In genomic region chr19:2253106-2254051, GRCh38 we compare ENCODE assay signal across 1 cellular context.
TF ChIP-seq lines count a peak whose summit lies in the region.

No MANE protein-coding gene starts in this region.

TF ChIP-seq in HepG2, 621 proteins besides CTCF, POLR2A, EP300 and RAD21 (continued from another document and continues in another):
- TF ChIP-seq ZNF432 (CRISPR knock-in tag; IDR thresholded peaks at IDR 0.05; ENCODE audit: borderline replicate concordance) (no peak), REST (IDR thresholded peaks at IDR 0.05; ENCODE audit: borderline replicate concordance in 1 of 2, low read depth in 1 of 2, low read length in 2 of 2) (no peak), HCFC1 (IDR thresholded peaks at IDR 0.05; ENCODE audit: low read depth, low read length) (no peak), ZNF367 (CRISPR knock-in tag; IDR thresholded peaks at IDR 0.05; ENCODE audit: borderline replicate concordance) (no peak), TGIF2 (CRISPR knock-in tag; IDR thresholded peaks at IDR 0.05) (no peak), GTF3A (CRISPR knock-in tag; conservative IDR thresholded peaks at IDR 0.05) (no peak), RCOR2 (CRISPR knock-in tag; IDR thresholded peaks at IDR 0.05) (no peak), FOXK2 (IDR thresholded peaks at IDR 0.05) (no peak), STAG1 (CRISPR knock-in tag; IDR thresholded peaks at IDR 0.05) (peak; percentile 56), GABPA (IDR thresholded peaks at IDR 0.05; ENCODE audit: low read depth, low read length) (no peak), GABPA (CRISPR knock-in tag; IDR thresholded peaks at IDR 0.05; ENCODE audit: low read depth) (peak; percentile 64), STAT5B (CRISPR knock-in tag; IDR thresholded peaks at IDR 0.05) (no peak), AFF4 (CRISPR knock-in tag; IDR thresholded peaks at IDR 0.05) (no peak), MED8 (CRISPR knock-in tag; IDR thresholded peaks at IDR 0.05; ENCODE audit: insufficient replicate concordance) (peak; percentile 45), LCORL (IDR thresholded peaks at IDR 0.05) (no peak), LCORL (CRISPR knock-in tag; IDR thresholded peaks at IDR 0.05) (peak; percentile 72), ARID2 (CRISPR knock-in tag; IDR thresholded peaks at IDR 0.05; ENCODE audit: borderline replicate concordance) (no peak), THAP9 (CRISPR knock-in tag; IDR thresholded peaks at IDR 0.05; ENCODE audit: borderline replicate concordance) (0 out of 2 replicates have a peak, but pooled peaks have one; percentile 69), CEBPZ (IDR thresholded peaks at IDR 0.05; ENCODE audit: low read length) (no peak), GMEB1 (CRISPR knock-in tag; IDR thresholded peaks at IDR 0.05; ENCODE audit: borderline replicate concordance) (no peak; the same call in 1 of the 2 replicates), ZNF354B (CRISPR knock-in tag; IDR thresholded peaks at IDR 0.05) (no peak), ZNF318 (CRISPR knock-in tag; IDR thresholded peaks at IDR 0.05) (no peak), TOE1 (CRISPR knock-in tag; IDR thresholded peaks at IDR 0.05) (no peak), SIN3A (IDR thresholded peaks at IDR 0.05; ENCODE audit: borderline replicate concordance, low read depth, low read length) (no peak), HDAC6 (IDR thresholded peaks at IDR 0.05; ENCODE audit: low read depth, low read length) (no peak), ELF1 (CRISPR knock-in tag; IDR thresholded peaks at IDR 0.05) (peak; percentile 68; the same call in 1 of the 2 replicates), ZNF710 (CRISPR knock-in tag; IDR thresholded peaks at IDR 0.05; ENCODE audit: borderline replicate concordance) (no peak), ZNF879 (CRISPR knock-in tag; IDR thresholded peaks at IDR 0.05) (no peak)
